ENCODE assay signal across 8 cellular contexts in genomic region chr6:166400649-166401250, GRCh38. TPM values are rescaled to one million over a fixed set of nuclear protein-coding genes. Genes with fewer than 3 reads are reported as not detected.
DNase-seq lines count a peak whose midpoint lies in the region; ATAC-seq, FAIRE-seq and TF ChIP-seq lines count a peak whose summit lies in the region.
"Not testable (repeated sequence)": the region's sequence is repeated elsewhere in the genome, so short reads cannot be mapped to it uniquely, and the experiment has no call there.

No MANE protein-coding gene starts in this region.

- peaks cover under 1 to 22% (median 15%) of the 10 kb centered on the region in 4 donors for H3K4me1 ChIP-seq in liver (ENCODE audit: control insufficient read depth in 4 of 4, insufficient read depth in 4 of 4, low read length in 3 of 4)

- POLR2A ChIA-PET in activated CD4-positive, alpha-beta memory T cell treated with anti-CD3 and anti-CD28 coated beads for 36 hours (lab: Charles Lee), result interaction anchor here (0.7 kb wide), 1 partner anchor 14 kb away, joined by 3 read pairs; no protein-coding TSS in a partner anchor

- H3K27me3 ChIP-seq in liver (ENCODE audit: control insufficient read depth in 4 of 4, insufficient read depth in 4 of 4, low read length in 3 of 4), result not testable (repeated sequence)

- not testable (repeated sequence) for H3K9ac ChIP-seq in liver (ENCODE audit: low read depth in 1 of 2, low read length in 2 of 2)

- DNase-seq in D721Med (ENCODE audit: insufficient read length, low spot score) (peak; percentile 61), HTR-8/SVneo (ENCODE audit: insufficient read length, low spot score) (peak; percentile 53), NOMO-1 treated with DMSO at 0.1 percent for 48 hours (lab: John Stamatoyannopoulos, UW; ENCODE audit: unreplicated experiment) (peak; percentile 56)
- DNase-seq in activated CD4-positive, alpha-beta memory T cell treated with anti-CD3 and anti-CD28 coated beads for 36 hours, result peak; percentile 56
- peak; percentile 57 for DNase-seq in effector memory CD8-positive, alpha-beta T cell
- DNase-seq in stimulated activated CD4-positive, alpha-beta T cell treated with anti-CD3 and anti-CD28 coated beads, Interleukin-4, amount 100 ng/mL, for 4 hours, result peak; percentile 40

- peak; percentile 77 for TF ChIP-seq CTCF in D721Med (IDR thresholded peaks at IDR 0.05; ENCODE audit: insufficient read depth, missing control alignments)
- TF ChIP-seq CTCF in liver (IDR thresholded peaks at IDR 0.05; ENCODE audit: low read depth, low read length, missing input control), result peak; percentile 80

- ATAC-seq in GM21447 (IDR thresholded peaks at IDR 0.05; ENCODE audit: unreplicated experiment), result peak; percentile 73
- ATAC-seq in effector memory CD8-positive, alpha-beta T cell (replicated peaks), result peak; percentile 90

- not testable (repeated sequence) for H3K27me3 Mint-ChIP-seq in activated CD4-positive, alpha-beta memory T cell treated with anti-CD3 and anti-CD28 coated beads for 36 hours
- H3K27me3 Mint-ChIP-seq in effector memory CD8-positive, alpha-beta T cell, result peaks cover 9 to 21% of the 10 kb centered on the region in 2 donors

- intact Hi-C loops in activated CD4-positive, alpha-beta memory T cell treated with anti-CD3 and anti-CD28 coated beads for 36 hours (cut with micrococcal nuclease), result loop anchor here (1.0 to 2.0 kb wide), 3 partner anchors 18 to 125 kb away; partner anchors contain the start of gene MPC1

- WGBS in liver, result 19% methylated on average over 16 of the region's 16 CpGs

- H3K36me3 ChIP-seq in liver (ENCODE audit: control insufficient read depth in 4 of 4, insufficient read depth in 3 of 4, low read depth in 1 of 4, low read length in 3 of 4), result not testable (repeated sequence)

- not testable (repeated sequence) for H3K9me3 Mint-ChIP-seq in activated CD4-positive, alpha-beta memory T cell treated with anti-CD3 and anti-CD28 coated beads for 36 hours; effector memory CD8-positive, alpha-beta T cell

- H3K27ac ChIP-seq in liver (ENCODE audit: low read depth in 1 of 2, low read length in 2 of 2), result peak overlapping the region; percentile 47 to 52

- peak; percentile 91 to 94 for TF ChIP-seq RAD21 in liver (IDR thresholded peaks at IDR 0.05)

- not testable (repeated sequence) for H3K4me3 ChIP-seq in liver (ENCODE audit: low read depth in 1 of 3, low read length in 3 of 3)

- not testable (repeated sequence) for H3K27ac Mint-ChIP-seq in activated CD4-positive, alpha-beta memory T cell treated with anti-CD3 and anti-CD28 coated beads for 36 hours
- peak overlapping the region in 1 of 2 donors; percentile 56 for H3K27ac Mint-ChIP-seq in effector memory CD8-positive, alpha-beta T cell

- CTCF ChIA-PET in activated CD4-positive, alpha-beta memory T cell treated with anti-CD3 and anti-CD28 coated beads for 36 hours (lab: Charles Lee), result interaction anchor here (0.6 to 6.8 kb wide), 38 partner anchors 9 to 672 kb away, joined by 3 to 82 read pairs (median 4); partner anchors contain the start of genes PRR18, RPS6KA2 and SFT2D1

- not testable (repeated sequence) for FAIRE-seq in D721Med (lab: Jason Lieb, UNC)
- FAIRE-seq in HTR-8/SVneo (lab: Jason Lieb, UNC), result peak; percentile 20

- not testable (repeated sequence) for H3K4me1 Mint-ChIP-seq in activated CD4-positive, alpha-beta memory T cell treated with anti-CD3 and anti-CD28 coated beads for 36 hours (ENCODE audit: low read depth)
- peaks cover 5 to 11% of the 10 kb centered on the region in 2 donors for H3K4me1 Mint-ChIP-seq in effector memory CD8-positive, alpha-beta T cell (ENCODE audit: low read depth in 2 of 2)

- not testable (repeated sequence) for H3K9me3 ChIP-seq in liver (ENCODE audit: control insufficient read depth in 4 of 4, low read length in 3 of 4)

- H3K36me3 Mint-ChIP-seq in activated CD4-positive, alpha-beta memory T cell treated with anti-CD3 and anti-CD28 coated beads for 36 hours; effector memory CD8-positive, alpha-beta T cell (ENCODE audit: insufficient read depth): not testable (repeated sequence)

- not testable (repeated sequence) for H3K4me3 Mint-ChIP-seq in activated CD4-positive, alpha-beta memory T cell treated with anti-CD3 and anti-CD28 coated beads for 36 hours; effector memory CD8-positive, alpha-beta T cell

TF ChIP-seq in liver, 16 proteins besides CTCF, POLR2A, EP300 and RAD21:
- peak in 1 of 2 donors; percentile 38 for TF ChIP-seq RXRA (IDR thresholded peaks at IDR 0.05)

RNA-seq across cellular contexts. Expression of gene MPC1, which starts 18.0 kb away (rescaled TPM):
- total RNA-seq in activated CD4-positive, alpha-beta memory T cell treated with anti-CD3 and anti-CD28 coated beads for 36 hours, result 10 to 100 TPM; 22.5 to 22.9 TPM
- total RNA-seq in liver, result 100 to 1,000 TPM in 1 of 2 donors, 10 to 100 TPM in 1; 79.7 to 261 TPM
- 100 to 1,000 TPM; 213 to 478 TPM for polyA plus RNA-seq in liver

RNA-seq across cellular contexts. Expression of gene SFT2D1, which starts 58.4 kb away (rescaled TPM):
- 10 to 100 TPM; 57.2 to 59.5 TPM for total RNA-seq in activated CD4-positive, alpha-beta memory T cell treated with anti-CD3 and anti-CD28 coated beads for 36 hours
- total RNA-seq in liver, result 10 to 100 TPM; 14.7 to 15.7 TPM
- polyA plus RNA-seq in liver, result 10 to 100 TPM in 1 of 2 donors, 1 to 10 TPM in 1; 9.5 to 16.6 TPM
